Comparison of ENCODE assay signal across 1 cellular context in genomic region chr1:161198206-161198876, GRCh38.
TF ChIP-seq lines count a peak whose summit lies in the region.

No MANE protein-coding gene starts in this region.

TF ChIP-seq in liver, 16 proteins besides CTCF, POLR2A, EP300 and RAD21:
- TF ChIP-seq FOXA2 (IDR thresholded peaks at IDR 0.05), result no peak
- no peak for TF ChIP-seq HNF4G (IDR thresholded peaks at IDR 0.05)
- TF ChIP-seq JUND (IDR thresholded peaks at IDR 0.05), result no peak
- TF ChIP-seq TAF1 (conservative IDR thresholded peaks at IDR 0.05), result no peak
- peak; percentile 9 for TF ChIP-seq NR2F2 (IDR thresholded peaks at IDR 0.05)
